1 cellular context compared by ENCODE assay signal in genomic region chr6:113910285-113910684, GRCh38. TPM values are rescaled to one million over a fixed set of nuclear protein-coding genes. Genes with fewer than 3 reads are reported as not detected.
"Had no signal": no experiment of that assay in that cellular context is flagged by ENCODE, and none has a peak within 500 bp of the region (broad histone marks: within the 10 kb centered on the region; RNA-seq: fewer than 3 reads in every experiment).

No MANE protein-coding gene starts in this region.

RNA-seq across cellular contexts. Expression of gene MARCKS, which starts 53.1 kb away (rescaled TPM):
- total RNA-seq: G401 had no signal
